22 cellular contexts compared by ENCODE assay signal in genomic region chr9:91639054-91639453, GRCh38.
DNase-seq lines count a peak whose midpoint lies in the region; ATAC-seq, FAIRE-seq and TF ChIP-seq lines count a peak whose summit lies in the region.
"Had no signal": no experiment of that assay in that cellular context is flagged by ENCODE, and none has a peak within 500 bp of the region (broad histone marks: within the 10 kb centered on the region; RNA-seq: fewer than 3 reads in every experiment).

No MANE protein-coding gene starts in this region.

- no peak overlapping the region for H3K56ac ChIP-seq in mesendoderm (ENCODE audit: low read length)

- 94 to 100% (median 95%) methylated on average over 1 of the region's 1 CpG for WGBS in small intestine, 3 donors
- no CpG with 5 or more reads among the region's 1 CpG for WGBS in mesendoderm (ENCODE audit: extremely low coverage, insufficient coverage, low lambda C conversion rate)

- ATAC-seq in left colon = peak; percentile 98
- ATAC-seq: A549 had no signal

- H3K9me3 ChIP-seq in A673 (ENCODE audit: low read depth, low read length, poor library complexity, severe bottlenecking) (no peaks in the 10 kb centered on the region), small intestine (ENCODE audit: control insufficient read depth, low read depth) (no peaks in the 10 kb centered on the region)
- H3K9me3 ChIP-seq: BE2C had no signal

- H3K4ac ChIP-seq in mesendoderm (ENCODE audit: low read depth, low read length) = no peak overlapping the region

- no peaks in the 10 kb centered on the region for H3K79me2 ChIP-seq in mesendoderm (ENCODE audit: control insufficient read depth, insufficient read depth, low read length)

- H3K4me3 ChIP-seq in A673 (ENCODE audit: low read depth, low read length, poor library complexity, severe bottlenecking) (no peak overlapping the region), small intestine (ENCODE audit: low read depth in 1 of 2, low read length in 2 of 2) (no peak overlapping the region), mesendoderm (ENCODE audit: low read length) (no peak overlapping the region)
- H3K4me3 ChIP-seq: A549, BLaER1 had no signal

- H3K79me1 ChIP-seq in mesendoderm (ENCODE audit: low read length) = no peaks in the 10 kb centered on the region

- H2BK15ac ChIP-seq in mesendoderm (replicated peaks; ENCODE audit: low read depth) = no peak overlapping the region

- FAIRE-seq in small intestine (lab: Jason Lieb, UNC) = no peak
- FAIRE-seq: A549, G401.6, GM12892, GM18507 had no signal

- H3K27ac ChIP-seq in A673 (ENCODE audit: low read depth, low read length, poor library complexity, severe bottlenecking) (no peak overlapping the region), small intestine (ENCODE audit: low read depth in 1 of 2, low read length in 1 of 2) (no peak overlapping the region), mesendoderm (ENCODE audit: low read depth, low read length) (no peak overlapping the region)
- H3K27ac ChIP-seq: 22Rv1, A549, BLaER1 had no signal

- H4K5ac ChIP-seq in mesendoderm (ENCODE audit: low read length) = no peak overlapping the region

- CTCF ChIA-PET in A673 (lab: Charles Lee) = no interaction called here

- intact Hi-C loops in A673 (cut with micrococcal nuclease; ENCODE audit: unreplicated experiment) (no loop called here), left colon (cut with DNase I, micrococcal nuclease) (no loop called here)

- no peak overlapping the region for H2BK120ac ChIP-seq in mesendoderm (ENCODE audit: low read depth, low read length)

- H3K18ac ChIP-seq in mesendoderm (ENCODE audit: low read length) = no peak overlapping the region

- BruUV-seq in A673 (replicated peaks; lab: Mats Ljungman, UMichigan) = no TSS peak

- H3K4me1 ChIP-seq in A673 (ENCODE audit: insufficient read depth, low read length, poor library complexity, severe bottlenecking) = no peaks in the 10 kb centered on the region
- no peaks in the 10 kb centered on the region for H3K4me1 ChIP-seq in small intestine (ENCODE audit: control insufficient read depth in 2 of 2, insufficient read depth in 1 of 2, low read depth in 1 of 2, low read length in 1 of 2)
- H3K4me1 ChIP-seq in mesendoderm (ENCODE audit: control insufficient read depth, low read depth, low read length) = no peaks in the 10 kb centered on the region
- H3K4me1 ChIP-seq: A549, BE2C had no signal

- no peak overlapping the region for H2AK5ac ChIP-seq in mesendoderm (ENCODE audit: low read length)

- H3K4me2 ChIP-seq in mesendoderm (ENCODE audit: low read length) = no peak overlapping the region
- H3K4me2 ChIP-seq: A549, BLaER1 had no signal

- H3K36me3 ChIP-seq in A673 (ENCODE audit: insufficient read depth, low read length, poor library complexity, severe bottlenecking) (no peaks in the 10 kb centered on the region), small intestine (ENCODE audit: control insufficient read depth in 2 of 2, insufficient read depth in 2 of 2, low read length in 2 of 2) (no peaks in the 10 kb centered on the region), mesendoderm (ENCODE audit: control insufficient read depth, insufficient read depth, low read length) (no peaks in the 10 kb centered on the region)
- H3K36me3 ChIP-seq: BE2C, BLaER1 had no signal

- no peak overlapping the region for H3K9ac ChIP-seq in mesendoderm (ENCODE audit: low read length)
- H3K9ac ChIP-seq: BLaER1 had no signal

- peak; percentile 3 for DNase-seq in A673 (ENCODE audit: low spot score)
- no peak for DNase-seq in left colon
- peak; percentile 17 for DNase-seq in small intestine
- DNase-seq in DMS53 (lab: John Stamatoyannopoulos, UW) = no peak
- DNase-seq in mesendoderm = no peak
- DNase-seq: ACHN; BE2C; C1 segment of cervical spinal cord; CD4-positive, alpha-beta memory T cell; CD4-positive, CD25-positive, alpha-beta regulatory T cell; CD8-positive, alpha-beta memory T cell; COR-L47; DMS 273 treated with DMSO at 0.1 percent for 48 hours; DMS153; DMS79 treated with DMSO at 0.1 percent for 48 hours; GF-D8 had no signal

- H3K27me3 ChIP-seq in A673 (replicated peaks; ENCODE audit: insufficient read depth, low read depth, low read length, poor library complexity) = no peaks in the 10 kb centered on the region
- no peaks in the 10 kb centered on the region for H3K27me3 ChIP-seq in small intestine (ENCODE audit: control insufficient read depth in 2 of 2, insufficient read depth in 2 of 2, low read length in 2 of 2)
- no peaks in the 10 kb centered on the region for H3K27me3 ChIP-seq in mesendoderm (ENCODE audit: insufficient read depth, low read length, poor library complexity)
- H3K27me3 ChIP-seq: BLaER1 had no signal

- no peak overlapping the region for H3K23ac ChIP-seq in mesendoderm (ENCODE audit: low read length)

- no peak overlapping the region for H4K8ac ChIP-seq in mesendoderm (ENCODE audit: low read depth, low read length)

- no peak overlapping the region for H2BK5ac ChIP-seq in mesendoderm (ENCODE audit: low read length)

- POLR2A ChIA-PET in A673 (lab: Charles Lee; ENCODE audit: low non-redundant PET) = no interaction called here

- TF ChIP-seq CTCF in A673 (conservative IDR thresholded peaks at IDR 0.05; ENCODE audit: low read depth, low read length) = no peak

Comparison
In these comparisons a context has a peak if more than half of its experiments do, and no peak if none do; other contexts are left out.
1. DNase-seq: peak in A673 (single experiment) and small intestine (single experiment); none in left colon (0 of 2), DMS53 (single experiment) and mesendoderm (single experiment).